24 cellular contexts compared by ENCODE assay signal in genomic region chr5:175685701-175686350, GRCh38. TPM values are rescaled to one million over a fixed set of nuclear protein-coding genes. Genes with fewer than 3 reads are reported as not detected.
DNase-seq lines count a peak whose midpoint lies in the region; ATAC-seq and TF ChIP-seq lines count a peak whose summit lies in the region.
"Had no signal": no experiment of that assay in that cellular context is flagged by ENCODE, and none has a peak within 500 bp of the region (broad histone marks: within the 10 kb centered on the region; RNA-seq: fewer than 3 reads in every experiment).

No MANE protein-coding gene starts in this region.

- H3K36me3 Mint-ChIP-seq in CD14-positive monocyte, result peaks cover 59 to 80% of the 10 kb centered on the region in 2 donors

- H3K36me3 ChIP-seq in RWPE2 (ENCODE audit: low read depth) (no peaks in the 10 kb centered on the region), right atrium auricular region (peaks cover 9% of the 10 kb centered on the region)

- intact Hi-C loops in CD14-positive monocyte (cut with micrococcal nuclease) (no loop called here), posterior vena cava (cut with DNase I) (no loop called here)

- H3K9me3 Mint-ChIP-seq in CD14-positive monocyte, result peaks cover 0 to 8% (median 3%) of the 10 kb centered on the region in 7 donors

- H3K4me3 Mint-ChIP-seq in CD14-positive monocyte, result no peak overlapping the region
- H3K4me3 Mint-ChIP-seq: CD8-positive, alpha-beta memory T cell had no signal

- ATAC-seq in RWPE2 (ENCODE audit: low read depth) (no peak), HG02981 (IDR thresholded peaks at IDR 0.05; ENCODE audit: unreplicated experiment) (no peak)

- H3K9me3 ChIP-seq in RWPE2 (ENCODE audit: severe bottlenecking) (no peaks in the 10 kb centered on the region), right atrium auricular region (no peaks in the 10 kb centered on the region)

- peak overlapping the region; percentile 13 to 98 (median 80) for H3K27ac Mint-ChIP-seq in CD14-positive monocyte
- H3K27ac Mint-ChIP-seq: CD8-positive, alpha-beta memory T cell had no signal

- TF ChIP-seq CTCF in CD14-positive monocyte (IDR thresholded peaks at IDR 0.05) (no peak), RWPE2 (IDR thresholded peaks at IDR 0.05; ENCODE audit: poor library complexity, severe bottlenecking) (no peak), right atrium auricular region (IDR thresholded peaks at IDR 0.05) (no peak)

- no peak overlapping the region for H3K27ac ChIP-seq in RWPE2 (ENCODE audit: poor library complexity, severe bottlenecking)
- peak overlapping the region; percentile 75 to 91 for H3K27ac ChIP-seq in right atrium auricular region
- H3K27ac ChIP-seq: HL-60, SK-N-MC had no signal

- no peak overlapping the region for H3K4me3 ChIP-seq in RWPE2 (ENCODE audit: severe bottlenecking)
- no peak overlapping the region for H3K4me3 ChIP-seq in right atrium auricular region
- H3K4me3 ChIP-seq: SK-N-MC had no signal

- peaks cover 73% of the 10 kb centered on the region for H3K4me1 Mint-ChIP-seq in CD14-positive monocyte
- H3K4me1 Mint-ChIP-seq: CD8-positive, alpha-beta memory T cell had no signal

- DNase-seq in CD14-positive monocyte (ENCODE audit: low spot score) (peak; percentile 22), RWPE2 (ENCODE audit: low spot score) (peak; percentile 45), right atrium auricular region (ENCODE audit: low spot score) (no peak), posterior vena cava (ENCODE audit: low spot score) (peak; percentile 54), NCI-H1092 (lab: John Stamatoyannopoulos, UW) (no peak), T1000 (lab: John Stamatoyannopoulos, UW) (no peak)
- DNase-seq in activated naive CD4-positive, alpha-beta T cell (lab: John Stamatoyannopoulos, UW), result no peak
- DNase-seq: C1 segment of cervical spinal cord; CD8-positive, alpha-beta memory T cell; DMS53; GDM1; H7; Karpas-422; MV-4-11; NCI-H1694; NCI-H2081; NCI-H2171 treated with DMSO at 0.1 percent for 48 hours; NCI-H526 treated with DMSO at 0.1 percent for 48 hours; OCI-M1; SHP77 treated with DMSO at 0.1 percent for 48 hours; SW 1271 had no signal

- peaks cover 0 to 3% (median 0%) of the 10 kb centered on the region in 3 donors for H3K27me3 Mint-ChIP-seq in CD14-positive monocyte (ENCODE audit: low read depth in 3 of 3)

- H3K4me1 ChIP-seq in RWPE2 (ENCODE audit: insufficient read depth, poor library complexity, severe bottlenecking) (no peaks in the 10 kb centered on the region), right atrium auricular region (peaks cover 0 to 60% of the 10 kb centered on the region in 2 donors)

- peaks cover 47% of the 10 kb centered on the region for H3K27me3 ChIP-seq in RWPE2 (ENCODE audit: insufficient read depth, poor library complexity, severe bottlenecking)
- no peaks in the 10 kb centered on the region for H3K27me3 ChIP-seq in right atrium auricular region

RNA-seq across cellular contexts. Expression of gene HRH2, which starts 28.0 kb away (rescaled TPM):
- polyA plus RNA-seq in CD14-positive monocyte, result 10 to 100 TPM; 10.6 to 25.5 TPM
- total RNA-seq in right atrium auricular region (10 to 100 TPM in 1 of 2 donors, 1 to 10 TPM in 1; 8.0 to 18.9 TPM), posterior vena cava (1 to 10 TPM; 6.9 to 8.2 TPM)

Comparison
In these comparisons a context has a peak if more than half of its experiments do, and no peak if none do; other contexts are left out.
1. DNase-seq: peak in CD14-positive monocyte (single experiment), RWPE2 (single experiment) and posterior vena cava (single experiment); none in right atrium auricular region (single experiment), NCI-H1092 (single experiment), T1000 (single experiment) and activated naive CD4-positive, alpha-beta T cell (0 of 4).